In genomic region chr3:180698760-180699270, GRCh38 we compare ENCODE assay signal across 34 cellular contexts. TPM values are rescaled to one million over a fixed set of nuclear protein-coding genes. Genes with fewer than 3 reads are reported as not detected.
"Had no signal": no experiment of that assay in that cellular context is flagged by ENCODE, and none has a peak within 500 bp of the region (broad histone marks: within the 10 kb centered on the region; RNA-seq: fewer than 3 reads in every experiment).

No MANE protein-coding gene starts in this region.

- H3K27me3 ChIP-seq: brain microvascular endothelial cell, neutrophil, ovary had no signal

- H3K27ac Mint-ChIP-seq: activated CD4-positive, alpha-beta memory T cell treated with anti-CD3 and anti-CD28 coated beads, Interleukin-2, amount 10 ng/mL, durations not matched to agents 7 days and 5 days; activated CD4-positive, alpha-beta T cell treated with anti-CD3 and anti-CD28 coated beads, Interleukin-2, amount 10 ng/mL, durations not matched to agents 7 days and 5 days; activated T-helper 17 cell treated with anti-CD3 and anti-CD28 coated beads, Interleukin-2, amount 50 U/mL, for 72 hours; nephron; progenitor cell of endocrine pancreas; stimulated activated effector memory CD8-positive, alpha-beta T cell treated with anti-CD3 and anti-CD28 coated beads, Interleukin-12 subunit alpha, Interleukin-12 subunit beta, amount 100 ng/mL, for 72 hours; stimulated activated naive CD8-positive, alpha-beta T cell treated with anti-CD3 and anti-CD28 coated beads, Interleukin-15, Interleukin-2, amounts not matched to agents 100 ng/mL and 50 ng/mL, for 24 hours; type B pancreatic cell had no signal

- H3K9me3 Mint-ChIP-seq: activated CD4-positive, alpha-beta memory T cell treated with anti-CD3 and anti-CD28 coated beads, Interleukin-2, amount 10 ng/mL, durations not matched to agents 7 days and 5 days; activated CD4-positive, alpha-beta T cell treated with anti-CD3 and anti-CD28 coated beads, Interleukin-2, amount 10 ng/mL, durations not matched to agents 7 days and 5 days; activated T-cell treated with anti-CD3 and anti-CD28 coated beads, Interleukin-2, amount 50 U/mL, for 4 hours; nephron; stimulated activated effector memory CD8-positive, alpha-beta T cell treated with anti-CD3 and anti-CD28 coated beads, Interleukin-12 subunit alpha, Interleukin-12 subunit beta, amount 100 ng/mL, for 72 hours; stimulated activated naive CD8-positive, alpha-beta T cell treated with anti-CD3 and anti-CD28 coated beads, Interleukin-15, Interleukin-2, amounts not matched to agents 100 ng/mL and 50 ng/mL, for 24 hours; type B pancreatic cell had no signal

- H3K9me3 ChIP-seq: neutrophil, ovary, thoracic aorta had no signal

- H3K27me3 Mint-ChIP-seq: activated CD4-positive, alpha-beta memory T cell treated with anti-CD3 and anti-CD28 coated beads, Interleukin-2, amount 10 ng/mL, durations not matched to agents 7 days and 5 days had no signal

- H3K4me3 Mint-ChIP-seq: activated CD4-positive, alpha-beta memory T cell treated with anti-CD3 and anti-CD28 coated beads, Interleukin-2, amount 10 ng/mL, durations not matched to agents 7 days and 5 days; activated CD4-positive, alpha-beta T cell treated with anti-CD3 and anti-CD28 coated beads, Interleukin-2, amount 10 ng/mL, durations not matched to agents 7 days and 5 days; activated T-cell treated with anti-CD3 and anti-CD28 coated beads, Interleukin-2, amount 50 U/mL, for 4 hours; activated T-helper 17 cell treated with anti-CD3 and anti-CD28 coated beads, Interleukin-2, amount 50 U/mL, for 72 hours; nephron; stimulated activated effector memory CD8-positive, alpha-beta T cell treated with anti-CD3 and anti-CD28 coated beads, Interleukin-12 subunit alpha, Interleukin-12 subunit beta, amount 100 ng/mL, for 72 hours; stimulated activated naive CD8-positive, alpha-beta T cell treated with anti-CD3 and anti-CD28 coated beads, Interleukin-15, Interleukin-2, amounts not matched to agents 100 ng/mL and 50 ng/mL, for 24 hours; type B pancreatic cell had no signal

- H3K4me1 Mint-ChIP-seq: activated CD4-positive, alpha-beta memory T cell treated with anti-CD3 and anti-CD28 coated beads, Interleukin-2, amount 10 ng/mL, durations not matched to agents 7 days and 5 days; activated CD4-positive, alpha-beta T cell treated with anti-CD3 and anti-CD28 coated beads, Interleukin-2, amount 10 ng/mL, durations not matched to agents 7 days and 5 days; activated T-helper 17 cell treated with anti-CD3 and anti-CD28 coated beads, Interleukin-2, amount 50 U/mL, for 72 hours; nephron; stimulated activated effector memory CD8-positive, alpha-beta T cell treated with anti-CD3 and anti-CD28 coated beads, Interleukin-12 subunit alpha, Interleukin-12 subunit beta, amount 100 ng/mL, for 72 hours had no signal

- DNase-seq: activated CD4-positive, alpha-beta memory T cell treated with anti-CD3 and anti-CD28 coated beads, Interleukin-2, amount 10 ng/mL, durations not matched to agents 7 days and 5 days; activated CD4-positive, alpha-beta T cell treated with anti-CD3 and anti-CD28 coated beads, Interleukin-2, amount 10 ng/mL, durations not matched to agents 7 days and 5 days; activated CD4-positive, CD25-positive, alpha-beta regulatory T cell treated with anti-CD3 and anti-CD28 coated beads, Interleukin-2, amount 50 U/mL, for 72 hours; activated CD8-positive, alpha-beta memory T cell treated with anti-CD3 and anti-CD28 coated beads, Interleukin-2, amount 50 U/mL, for 48 hours; activated gamma-delta T cell treated with Interleukin-2 at 50 U/mL for 16 hours; activated naive CD4-positive, alpha-beta T cell treated with anti-CD3 and anti-CD28 coated beads, Interleukin-2, amount 50 U/mL, for 16 hours; activated T-cell treated with anti-CD3 and anti-CD28 coated beads, Interleukin-2, amount 50 U/mL, for 4 hours; amniotic stem cell; brain microvascular endothelial cell; central memory CD4-positive, alpha-beta T cell; foreskin fibroblast; head of caudate nucleus; hippocampal formation; left cardiac atrium; left ventricle myocardium superior; ovary; stimulated activated CD4-positive, alpha-beta T cell treated with anti-CD3 and anti-CD28 coated beads, Interleukin-12 subunit alpha, Interleukin-12 subunit beta, amount 100 ng/mL, for 4 hours; stimulated activated CD4-positive, alpha-beta T cell treated with anti-CD3 and anti-CD28 coated beads, Interleukin-4, amount 100 ng/mL, for 1 hour; T1000 had no signal

- H3K36me3 Mint-ChIP-seq: stimulated activated effector memory CD8-positive, alpha-beta T cell treated with anti-CD3 and anti-CD28 coated beads, Interleukin-12 subunit alpha, Interleukin-12 subunit beta, amount 100 ng/mL, for 72 hours; type B pancreatic cell had no signal

- FAIRE-seq: astrocyte, endothelial cell of umbilical vein, keratinocyte had no signal

- H3K36me3 ChIP-seq: brain microvascular endothelial cell, neutrophil, ovary, thoracic aorta had no signal

- H3K4me3 ChIP-seq: ovary, skin epidermis, thoracic aorta had no signal

- H3K27ac ChIP-seq: brain microvascular endothelial cell, neutrophil, ovary, thoracic aorta had no signal

RNA-seq across cellular contexts. Expression of gene CCDC39, which starts 19.5 kb away (rescaled TPM):
- total RNA-seq: activated CD4-positive, alpha-beta memory T cell treated with anti-CD3 and anti-CD28 coated beads, Interleukin-2, amount 10 ng/mL, durations not matched to agents 7 days and 5 days; activated CD4-positive, alpha-beta T cell treated with anti-CD3 and anti-CD28 coated beads, Interleukin-2, amount 10 ng/mL, durations not matched to agents 7 days and 5 days; activated T-cell treated with anti-CD3 and anti-CD28 coated beads, Interleukin-2, amount 50 U/mL, for 4 hours; activated T-helper 17 cell treated with anti-CD3 and anti-CD28 coated beads, Interleukin-2, amount 50 U/mL, for 72 hours; astrocyte; endothelial cell of umbilical vein; esophagus mucosa; left cardiac atrium; left ventricle myocardium superior; lung microvascular endothelial cell; mucosa of gallbladder; thoracic aorta had no signal
- polyA plus RNA-seq: endothelial cell of umbilical vein, keratinocyte had no signal
